ENCODE assay signal across 1 cellular context in the genomic region with DNA sequence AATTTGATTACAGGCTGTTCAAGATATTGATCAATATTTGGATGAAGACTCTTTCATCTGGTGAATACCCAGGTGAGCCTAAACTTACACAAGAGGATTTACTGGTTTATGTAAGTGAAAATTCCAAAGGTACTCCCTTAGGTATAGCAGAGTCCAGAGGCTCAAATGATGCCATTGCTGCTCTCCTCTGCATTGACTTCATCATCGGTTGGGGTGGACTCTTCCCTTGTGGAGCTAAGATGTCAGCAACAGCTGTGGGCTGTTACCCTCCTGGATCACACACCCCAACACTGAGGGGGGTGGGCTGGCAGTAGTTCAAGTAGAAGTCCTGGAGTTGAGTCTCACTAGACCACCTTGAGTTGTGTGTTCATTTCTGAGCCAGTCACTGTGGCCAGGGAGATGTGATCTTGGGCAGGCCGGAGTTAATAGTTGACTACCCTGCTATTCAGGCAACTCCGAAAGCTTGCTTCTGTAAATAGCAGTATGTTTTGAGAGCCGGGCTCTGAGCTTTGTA.
TF ChIP-seq lines count a peak whose summit lies in the region.

No MANE protein-coding gene starts in this region.

TF ChIP-seq in HepG2, 621 proteins besides CTCF, POLR2A, EP300 and RAD21 (continued from another document and continues in another):
- TF ChIP-seq, protein P1, sequence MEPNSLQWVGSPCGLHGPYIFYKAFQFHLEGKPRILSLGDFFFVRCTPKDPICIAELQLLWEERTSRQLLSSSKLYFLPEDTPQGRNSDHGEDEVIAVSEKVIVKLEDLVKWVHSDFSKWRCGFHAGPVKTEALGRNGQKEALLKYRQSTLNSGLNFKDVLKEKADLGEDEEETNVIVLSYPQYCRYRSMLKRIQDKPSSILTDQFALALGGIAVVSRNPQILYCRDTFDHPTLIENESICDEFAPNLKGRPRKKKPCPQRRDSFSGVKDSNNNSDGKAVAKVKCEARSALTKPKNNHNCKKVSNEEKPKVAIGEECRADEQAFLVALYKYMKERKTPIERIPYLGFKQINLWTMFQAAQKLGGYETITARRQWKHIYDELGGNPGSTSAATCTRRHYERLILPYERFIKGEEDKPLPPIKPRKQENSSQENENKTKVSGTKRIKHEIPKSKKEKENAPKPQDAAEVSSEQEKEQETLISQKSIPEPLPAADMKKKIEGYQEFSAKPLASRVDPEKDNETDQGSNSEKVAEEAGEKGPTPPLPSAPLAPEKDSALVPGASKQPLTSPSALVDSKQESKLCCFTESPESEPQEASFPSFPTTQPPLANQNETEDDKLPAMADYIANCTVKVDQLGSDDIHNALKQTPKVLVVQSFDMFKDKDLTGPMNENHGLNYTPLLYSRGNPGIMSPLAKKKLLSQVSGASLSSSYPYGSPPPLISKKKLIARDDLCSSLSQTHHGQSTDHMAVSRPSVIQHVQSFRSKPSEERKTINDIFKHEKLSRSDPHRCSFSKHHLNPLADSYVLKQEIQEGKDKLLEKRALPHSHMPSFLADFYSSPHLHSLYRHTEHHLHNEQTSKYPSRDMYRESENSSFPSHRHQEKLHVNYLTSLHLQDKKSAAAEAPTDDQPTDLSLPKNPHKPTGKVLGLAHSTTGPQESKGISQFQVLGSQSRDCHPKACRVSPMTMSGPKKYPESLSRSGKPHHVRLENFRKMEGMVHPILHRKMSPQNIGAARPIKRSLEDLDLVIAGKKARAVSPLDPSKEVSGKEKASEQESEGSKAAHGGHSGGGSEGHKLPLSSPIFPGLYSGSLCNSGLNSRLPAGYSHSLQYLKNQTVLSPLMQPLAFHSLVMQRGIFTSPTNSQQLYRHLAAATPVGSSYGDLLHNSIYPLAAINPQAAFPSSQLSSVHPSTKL (CRISPR knock-in tag; IDR thresholded peaks at IDR 0.05) = peak; percentile 59
- TF ChIP-seq SAP130 (CRISPR knock-in tag; IDR thresholded peaks at IDR 0.05; ENCODE audit: low read depth) (peak; percentile 34), FOXA3 (CRISPR knock-in tag; IDR thresholded peaks at IDR 0.05) (peak; percentile 73), ZNF724P (CRISPR knock-in tag; IDR thresholded peaks at IDR 0.05; ENCODE audit: borderline replicate concordance) (no peak), HOXA3 (CRISPR knock-in tag; IDR thresholded peaks at IDR 0.05) (peak; percentile 37), FOXM1 (CRISPR knock-in tag; IDR thresholded peaks at IDR 0.05) (no peak), TEF (CRISPR knock-in tag; IDR thresholded peaks at IDR 0.05) (peak; percentile 69; the same call in 1 of the 2 replicates), ZFX (CRISPR knock-in tag; IDR thresholded peaks at IDR 0.05; ENCODE audit: low read depth) (peak; percentile 49; the same call in 1 of the 2 replicates), PRPF4 (IDR thresholded peaks at IDR 0.05; ENCODE audit: low read depth, low read length, poor library complexity, severe bottlenecking) (no peak), ZNF264 (CRISPR knock-in tag; IDR thresholded peaks at IDR 0.05) (0 out of 2 replicates have a peak, but pooled peaks have one; percentile 18), HOMEZ (CRISPR knock-in tag; IDR thresholded peaks at IDR 0.05; ENCODE audit: low read depth) (0 out of 2 replicates have a peak, but pooled peaks have one; percentile 5), ZNF614 (CRISPR knock-in tag; IDR thresholded peaks at IDR 0.05; ENCODE audit: borderline replicate concordance) (0 out of 2 replicates have a peak, but pooled peaks have one; percentile 18), FOXJ3 (CRISPR knock-in tag; IDR thresholded peaks at IDR 0.05; ENCODE audit: borderline replicate concordance) (peak; percentile 19; the same call in 1 of the 2 replicates), PAXIP1 (CRISPR knock-in tag; conservative IDR thresholded peaks at IDR 0.05) (peak; percentile 78), ZBTB7B (CRISPR knock-in tag; IDR thresholded peaks at IDR 0.05) (peak; percentile 53; the same call in 1 of the 2 replicates), NFIC (IDR thresholded peaks at IDR 0.05; ENCODE audit: low read length) (0 out of 2 replicates have a peak, but pooled peaks have one; percentile 14), SOX13 (IDR thresholded peaks at IDR 0.05) (no peak), SOX13 (CRISPR knock-in tag; conservative IDR thresholded peaks at IDR 0.05 in 1 of 2, IDR thresholded peaks at IDR 0.05 in 1 of 2) (0 out of 4 replicates have a peak, but pooled peaks of 1 of the 2 experiments have one; percentile 20), RAD51 (IDR thresholded peaks at IDR 0.05; ENCODE audit: borderline replicate concordance) (no peak), NKX3-1 (CRISPR knock-in tag; IDR thresholded peaks at IDR 0.05) (0 out of 2 replicates have a peak, but pooled peaks have one; percentile 21), ZNF292 (CRISPR knock-in tag; IDR thresholded peaks at IDR 0.05; ENCODE audit: borderline replicate concordance, low read depth) (0 out of 2 replicates have a peak, but pooled peaks have one; percentile 35), HNF1B (CRISPR knock-in tag; IDR thresholded peaks at IDR 0.05) (peak; percentile 85)
- TF ChIP-seq, protein P2, sequence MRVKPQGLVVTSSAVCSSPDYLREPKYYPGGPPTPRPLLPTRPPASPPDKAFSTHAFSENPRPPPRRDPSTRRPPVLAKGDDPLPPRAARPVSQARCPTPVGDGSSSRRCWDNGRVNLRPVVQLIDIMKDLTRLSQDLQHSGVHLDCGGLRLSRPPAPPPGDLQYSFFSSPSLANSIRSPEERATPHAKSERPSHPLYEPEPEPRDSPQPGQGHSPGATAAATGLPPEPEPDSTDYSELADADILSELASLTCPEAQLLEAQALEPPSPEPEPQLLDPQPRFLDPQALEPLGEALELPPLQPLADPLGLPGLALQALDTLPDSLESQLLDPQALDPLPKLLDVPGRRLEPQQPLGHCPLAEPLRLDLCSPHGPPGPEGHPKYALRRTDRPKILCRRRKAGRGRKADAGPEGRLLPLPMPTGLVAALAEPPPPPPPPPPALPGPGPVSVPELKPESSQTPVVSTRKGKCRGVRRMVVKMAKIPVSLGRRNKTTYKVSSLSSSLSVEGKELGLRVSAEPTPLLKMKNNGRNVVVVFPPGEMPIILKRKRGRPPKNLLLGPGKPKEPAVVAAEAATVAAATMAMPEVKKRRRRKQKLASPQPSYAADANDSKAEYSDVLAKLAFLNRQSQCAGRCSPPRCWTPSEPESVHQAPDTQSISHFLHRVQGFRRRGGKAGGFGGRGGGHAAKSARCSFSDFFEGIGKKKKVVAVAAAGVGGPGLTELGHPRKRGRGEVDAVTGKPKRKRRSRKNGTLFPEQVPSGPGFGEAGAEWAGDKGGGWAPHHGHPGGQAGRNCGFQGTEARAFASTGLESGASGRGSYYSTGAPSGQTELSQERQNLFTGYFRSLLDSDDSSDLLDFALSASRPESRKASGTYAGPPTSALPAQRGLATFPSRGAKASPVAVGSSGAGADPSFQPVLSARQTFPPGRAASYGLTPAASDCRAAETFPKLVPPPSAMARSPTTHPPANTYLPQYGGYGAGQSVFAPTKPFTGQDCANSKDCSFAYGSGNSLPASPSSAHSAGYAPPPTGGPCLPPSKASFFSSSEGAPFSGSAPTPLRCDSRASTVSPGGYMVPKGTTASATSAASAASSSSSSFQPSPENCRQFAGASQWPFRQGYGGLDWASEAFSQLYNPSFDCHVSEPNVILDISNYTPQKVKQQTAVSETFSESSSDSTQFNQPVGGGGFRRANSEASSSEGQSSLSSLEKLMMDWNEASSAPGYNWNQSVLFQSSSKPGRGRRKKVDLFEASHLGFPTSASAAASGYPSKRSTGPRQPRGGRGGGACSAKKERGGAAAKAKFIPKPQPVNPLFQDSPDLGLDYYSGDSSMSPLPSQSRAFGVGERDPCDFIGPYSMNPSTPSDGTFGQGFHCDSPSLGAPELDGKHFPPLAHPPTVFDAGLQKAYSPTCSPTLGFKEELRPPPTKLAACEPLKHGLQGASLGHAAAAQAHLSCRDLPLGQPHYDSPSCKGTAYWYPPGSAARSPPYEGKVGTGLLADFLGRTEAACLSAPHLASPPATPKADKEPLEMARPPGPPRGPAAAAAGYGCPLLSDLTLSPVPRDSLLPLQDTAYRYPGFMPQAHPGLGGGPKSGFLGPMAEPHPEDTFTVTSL (CRISPR knock-in tag; IDR thresholded peaks at IDR 0.05; ENCODE audit: borderline replicate concordance) = peak; percentile 75; the same call in 1 of the 2 replicates
- TF ChIP-seq, protein P3, sequence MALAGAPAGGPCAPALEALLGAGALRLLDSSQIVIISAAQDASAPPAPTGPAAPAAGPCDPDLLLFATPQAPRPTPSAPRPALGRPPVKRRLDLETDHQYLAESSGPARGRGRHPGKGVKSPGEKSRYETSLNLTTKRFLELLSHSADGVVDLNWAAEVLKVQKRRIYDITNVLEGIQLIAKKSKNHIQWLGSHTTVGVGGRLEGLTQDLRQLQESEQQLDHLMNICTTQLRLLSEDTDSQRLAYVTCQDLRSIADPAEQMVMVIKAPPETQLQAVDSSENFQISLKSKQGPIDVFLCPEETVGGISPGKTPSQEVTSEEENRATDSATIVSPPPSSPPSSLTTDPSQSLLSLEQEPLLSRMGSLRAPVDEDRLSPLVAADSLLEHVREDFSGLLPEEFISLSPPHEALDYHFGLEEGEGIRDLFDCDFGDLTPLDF (CRISPR knock-in tag; IDR thresholded peaks at IDR 0.05) = no peak
- TF ChIP-seq, protein P4, sequence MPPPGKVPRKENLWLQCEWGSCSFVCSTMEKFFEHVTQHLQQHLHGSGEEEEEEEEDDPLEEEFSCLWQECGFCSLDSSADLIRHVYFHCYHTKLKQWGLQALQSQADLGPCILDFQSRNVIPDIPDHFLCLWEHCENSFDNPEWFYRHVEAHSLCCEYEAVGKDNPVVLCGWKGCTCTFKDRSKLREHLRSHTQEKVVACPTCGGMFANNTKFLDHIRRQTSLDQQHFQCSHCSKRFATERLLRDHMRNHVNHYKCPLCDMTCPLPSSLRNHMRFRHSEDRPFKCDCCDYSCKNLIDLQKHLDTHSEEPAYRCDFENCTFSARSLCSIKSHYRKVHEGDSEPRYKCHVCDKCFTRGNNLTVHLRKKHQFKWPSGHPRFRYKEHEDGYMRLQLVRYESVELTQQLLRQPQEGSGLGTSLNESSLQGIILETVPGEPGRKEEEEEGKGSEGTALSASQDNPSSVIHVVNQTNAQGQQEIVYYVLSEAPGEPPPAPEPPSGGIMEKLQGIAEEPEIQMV (CRISPR knock-in tag; IDR thresholded peaks at IDR 0.05; ENCODE audit: low read depth) = no peak
- TF ChIP-seq, protein P5, sequence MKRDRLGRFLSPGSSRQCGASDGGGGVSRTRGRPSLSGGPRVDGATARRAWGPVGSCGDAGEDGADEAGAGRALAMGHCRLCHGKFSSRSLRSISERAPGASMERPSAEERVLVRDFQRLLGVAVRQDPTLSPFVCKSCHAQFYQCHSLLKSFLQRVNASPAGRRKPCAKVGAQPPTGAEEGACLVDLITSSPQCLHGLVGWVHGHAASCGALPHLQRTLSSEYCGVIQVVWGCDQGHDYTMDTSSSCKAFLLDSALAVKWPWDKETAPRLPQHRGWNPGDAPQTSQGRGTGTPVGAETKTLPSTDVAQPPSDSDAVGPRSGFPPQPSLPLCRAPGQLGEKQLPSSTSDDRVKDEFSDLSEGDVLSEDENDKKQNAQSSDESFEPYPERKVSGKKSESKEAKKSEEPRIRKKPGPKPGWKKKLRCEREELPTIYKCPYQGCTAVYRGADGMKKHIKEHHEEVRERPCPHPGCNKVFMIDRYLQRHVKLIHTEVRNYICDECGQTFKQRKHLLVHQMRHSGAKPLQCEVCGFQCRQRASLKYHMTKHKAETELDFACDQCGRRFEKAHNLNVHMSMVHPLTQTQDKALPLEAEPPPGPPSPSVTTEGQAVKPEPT (CRISPR knock-in tag; IDR thresholded peaks at IDR 0.05; ENCODE audit: low read depth) = no peak
